ENCODE assay signal across 7 cellular contexts in genomic region chr14:68101715-68102301, GRCh38.
DNase-seq lines count a peak whose midpoint lies in the region; ATAC-seq, FAIRE-seq and TF ChIP-seq lines count a peak whose summit lies in the region.
"Not testable (repeated sequence)": the region's sequence is repeated elsewhere in the genome, so short reads cannot be mapped to it uniquely, and the experiment has no call there.

No MANE protein-coding gene starts in this region.

- not testable (repeated sequence) for H3K27me3 ChIP-seq in bronchial epithelial cell (ENCODE audit: control insufficient read depth, insufficient read depth, low read length); muscle layer of colon (ENCODE audit: control insufficient read depth in 1 of 2, insufficient read depth in 2 of 2, low read length in 2 of 2); transverse colon

- TF ChIP-seq EP300 in A549 (IDR thresholded peaks at IDR 0.05); transverse colon (IDR thresholded peaks at IDR 0.05; ENCODE audit: low read depth): not testable (repeated sequence)

- H3K4me1 ChIP-seq in A549 (peaks cover 19% of the 10 kb centered on the region), HEK293 (ENCODE audit: control insufficient read depth, insufficient read depth, low read length) (peaks cover 24% of the 10 kb centered on the region), muscle layer of colon (ENCODE audit: insufficient read depth, low read length) (peaks cover 65% of the 10 kb centered on the region), transverse colon (peaks cover 0 to 25% (median 5%) of the 10 kb centered on the region in 4 donors)
- not testable (repeated sequence) for H3K4me1 ChIP-seq in OCI-LY7 (ENCODE audit: insufficient read depth, low read length, poor library complexity, severe bottlenecking)

- H3K79me2 ChIP-seq in OCI-LY7 (ENCODE audit: insufficient read depth, low read depth, low read length) = not testable (repeated sequence)

- H2AFZ ChIP-seq in OCI-LY7 (ENCODE audit: low read length) = not testable (repeated sequence)

- not testable (repeated sequence) for H3K9ac ChIP-seq in muscle layer of colon (ENCODE audit: low read length)

- TF ChIP-seq POLR2A in A549 (IDR thresholded peaks at IDR 0.05; ENCODE audit: low read length); transverse colon (IDR thresholded peaks at IDR 0.05): not testable (repeated sequence)

- WGBS in A549 (ENCODE audit: missing lambda C conversion rate) = 80% methylated on average over 3 of the region's 3 CpGs
- 97 to 100% methylated on average over 1 to 3 of the region's 3 CpGs for WGBS in transverse colon (ENCODE audit: low coverage in 1 of 2), 2 donors

- BruUV-seq in OCI-LY7 (replicated peaks; lab: Mats Ljungman, UMichigan) = not testable (repeated sequence)

- peak in 1 of 2 experiments; percentile 47 for DNase-seq in A549 (ENCODE audit: low read depth in 1 of 2, low spot score in 1 of 2)
- DNase-seq in DMS 273 (lab: John Stamatoyannopoulos, UW; ENCODE audit: unreplicated experiment) = peak; percentile 48
- DNase-seq in OCI-LY7 (ENCODE audit: low spot score) = peak; percentile 30
- DNase-seq in bronchial epithelial cell (ENCODE audit: low read depth); transverse colon: not testable (repeated sequence)

- CTCF ChIA-PET in A549 (lab: Yijun Ruan, JAX); HEK293 (lab: Yijun Ruan, JAX); OCI-LY7 (lab: Charles Lee; ENCODE audit: unreplicated experiment): not testable (repeated sequence)

- intact Hi-C loops in OCI-LY7 (cut with micrococcal nuclease; ENCODE audit: unreplicated experiment); transverse colon (cut with DNase I; ENCODE audit: low total_unique reads): not testable (repeated sequence)

- not testable (repeated sequence) for H3K4me2 ChIP-seq in A549; OCI-LY7 (ENCODE audit: low read length)

- TF ChIP-seq CTCF in A549 (IDR thresholded peaks at IDR 0.05); HEK293 (tag by site-specific recombination; IDR thresholded peaks at IDR 0.05); OCI-LY7 (conservative IDR thresholded peaks at IDR 0.05; ENCODE audit: low read length); bronchial epithelial cell (IDR thresholded peaks at IDR 0.05; ENCODE audit: insufficient read depth, low read length, severe bottlenecking); transverse colon (IDR thresholded peaks at IDR 0.05): not testable (repeated sequence)

- not testable (repeated sequence) for H3K36me3 ChIP-seq in HEK293 (ENCODE audit: control insufficient read depth in 2 of 2, insufficient read depth in 1 of 2, low read length in 2 of 2); OCI-LY7 (ENCODE audit: insufficient read depth, low read length); bronchial epithelial cell (ENCODE audit: control insufficient read depth, insufficient read depth, low read length); muscle layer of colon (ENCODE audit: insufficient read depth, low read length); transverse colon

- H3K4me3 ChIP-seq in A549; HEK293 (ENCODE audit: low read depth, low read length); OCI-LY7 (ENCODE audit: low read depth, low read length, poor library complexity, severe bottlenecking); bronchial epithelial cell (ENCODE audit: low read depth, low read length); transverse colon: not testable (repeated sequence)
- H3K4me3 ChIP-seq in muscle layer of colon (ENCODE audit: low read depth in 1 of 2, low read length in 2 of 2) = peak overlapping the region in 1 of 2 donors; percentile 22

- H3K9me2 ChIP-seq in OCI-LY7 (ENCODE audit: insufficient read depth, low read length) = not testable (repeated sequence)

- not testable (repeated sequence) for H4K20me1 ChIP-seq in OCI-LY7 (ENCODE audit: insufficient read depth, low read length)

- ATAC-seq in A549 = not testable (repeated sequence)

- H3K27ac ChIP-seq in A549; HEK293 (ENCODE audit: extremely low read depth, low read depth, low read length); OCI-LY7 (ENCODE audit: low read depth, low read length, poor library complexity, severe bottlenecking): not testable (repeated sequence)
- H3K27ac ChIP-seq in muscle layer of colon (ENCODE audit: low read depth, low read length) (peak overlapping the region; percentile 67), transverse colon (peak overlapping the region; percentile 52 to 83 (median 62))

- POLR2A ChIA-PET in A549 (lab: Yijun Ruan, JAX); HEK293 (lab: Yijun Ruan, JAX); OCI-LY7 (lab: Charles Lee): not testable (repeated sequence)

- FAIRE-seq in A549 (lab: Jason Lieb, UNC) = not testable (repeated sequence)
- peak; percentile 32 for FAIRE-seq in bronchial epithelial cell (lab: Jason Lieb, UNC)

- in situ Hi-C loops in transverse colon (cut with MboI; ENCODE audit: low pct_ligation_motif_present in 1 of 4, low pct_unique_long_range_greater_than_20kb in 1 of 4, low sequenced_read_pairs in 3 of 4) = not testable (repeated sequence)

- peaks cover 48% of the 10 kb centered on the region for H3K9me3 ChIP-seq in A549
- H3K9me3 ChIP-seq in HEK293 (ENCODE audit: control insufficient read depth, insufficient read depth, low read depth, low read length); muscle layer of colon (ENCODE audit: low read length): not testable (repeated sequence)
- peaks cover 28% of the 10 kb centered on the region; the same call in 1 of the 2 replicates for H3K9me3 ChIP-seq in OCI-LY7 (ENCODE audit: low read length)
- peaks cover 15 to 20% of the 10 kb centered on the region in 2 donors for H3K9me3 ChIP-seq in transverse colon

- not testable (repeated sequence) for TF ChIP-seq RAD21 in A549 (conservative IDR thresholded peaks at IDR 0.05 in 1 of 2, IDR thresholded peaks at IDR 0.05 in 1 of 2)

TF ChIP-seq in A549, 52 proteins besides CTCF, POLR2A, EP300 and RAD21:
- 0 out of 2 replicates have a peak, but pooled peaks have one; percentile 17 for TF ChIP-seq KDM1A (IDR thresholded peaks at IDR 0.05; ENCODE audit: low read depth)
- TF ChIP-seq ZFP36 (IDR thresholded peaks at IDR 0.05; ENCODE audit: borderline replicate concordance, partially characterized antibody) = peak; percentile 86

TF ChIP-seq in HEK293, 187 proteins besides CTCF, POLR2A, EP300 and RAD21 (continues in another document):
- TF ChIP-seq SETDB1 (IDR thresholded peaks at IDR 0.05; ENCODE audit: insufficient read length, low read length) (peak; percentile 97), ZNF202 (tag by site-specific recombination; IDR thresholded peaks at IDR 0.05; ENCODE audit: borderline replicate concordance) (peak; percentile 59; the same call in 1 of the 2 replicates), TRIM28 (IDR thresholded peaks at IDR 0.05; ENCODE audit: borderline replicate concordance, low read length) (peak; percentile 98), ZNF626 (tag by site-specific recombination; IDR thresholded peaks at IDR 0.05) (peak; percentile 82; the same call in 1 of the 2 replicates), ZNF585B (tag by site-specific recombination; IDR thresholded peaks at IDR 0.05) (peak; percentile 99), ZNF280D (tag by site-specific recombination; IDR thresholded peaks at IDR 0.05) (peak; percentile 68; the same call in 1 of the 2 replicates)
